Comparison of ENCODE assay signal across 1 cellular context in genomic region chr16:82177555-82177954, GRCh38.
TF ChIP-seq lines count a peak whose summit lies in the region.

No MANE protein-coding gene starts in this region.

TF ChIP-seq in K562, 482 proteins besides CTCF, POLR2A, EP300 and RAD21 (continued from another document):
- TF ChIP-seq ZNF639 (CRISPR knock-in tag; conservative IDR thresholded peaks at IDR 0.05 in 1 of 2, IDR thresholded peaks at IDR 0.05 in 1 of 2) = no peak
- no peak for TF ChIP-seq ATF4 (CRISPR knock-in tag; IDR thresholded peaks at IDR 0.05)
